In genomic region chr11:62593434-62594044, GRCh38 we compare ENCODE assay signal across 8 cellular contexts. TPM values are rescaled to one million over a fixed set of nuclear protein-coding genes. Genes with fewer than 3 reads are reported as not detected.
A peak's percentile ranks its signal among the peaks of the same experiment; 100 is the strongest.
DNase-seq lines count a peak whose midpoint lies in the region; ATAC-seq lines count a peak whose summit lies in the region.

No MANE protein-coding gene starts in this region.

- intact Hi-C loops in activated CD4-positive, alpha-beta T cell treated with anti-CD3 and anti-CD28 coated beads, Interleukin-2, amount 10 ng/mL, durations not matched to agents 24 days and 14 days (cut with micrococcal nuclease): loop anchor here (5.0 to 10.0 kb wide), 4 partner anchors 36 to 239 kb away; partner anchors contain the start of genes STX5, TAF6L and TEX54

- peaks cover 46% of the 10 kb centered on the region for H3K4me1 Mint-ChIP-seq in activated CD4-positive, alpha-beta T cell treated with anti-CD3 and anti-CD28 coated beads, Interleukin-2, amount 10 ng/mL, durations not matched to agents 24 days and 14 days

- H3K27ac Mint-ChIP-seq in activated CD4-positive, alpha-beta T cell treated with anti-CD3 and anti-CD28 coated beads, Interleukin-2, amount 10 ng/mL, durations not matched to agents 24 days and 14 days: peak overlapping the region; percentile 99

- ATAC-seq in HG03175 (IDR thresholded peaks at IDR 0.05; ENCODE audit: unreplicated experiment): no peak

- no peaks in the 10 kb centered on the region for H3K27me3 Mint-ChIP-seq in activated CD4-positive, alpha-beta T cell treated with anti-CD3 and anti-CD28 coated beads, Interleukin-2, amount 10 ng/mL, durations not matched to agents 24 days and 14 days

- no peaks in the 10 kb centered on the region for H3K9me3 Mint-ChIP-seq in activated CD4-positive, alpha-beta T cell treated with anti-CD3 and anti-CD28 coated beads, Interleukin-2, amount 10 ng/mL, durations not matched to agents 24 days and 14 days

- H3K4me3 Mint-ChIP-seq in activated CD4-positive, alpha-beta T cell treated with anti-CD3 and anti-CD28 coated beads, Interleukin-2, amount 10 ng/mL, durations not matched to agents 24 days and 14 days: peak overlapping the region; percentile 76

- peak; percentile 33 for DNase-seq in NK-92 treated with Interleukin-12 subunit alpha and Interleukin-12 subunit beta, amount 100 ng/mL, for 24 hours (lab: John Stamatoyannopoulos, UW)
- no peak for DNase-seq in NK-92 (lab: John Stamatoyannopoulos, UW; ENCODE audit: unreplicated experiment)
- DNase-seq in NCI-H345 (lab: John Stamatoyannopoulos, UW): peak; percentile 50
- peak; percentile 94 for DNase-seq in activated CD4-positive, alpha-beta T cell treated with anti-CD3 and anti-CD28 coated beads, Interleukin-2, amount 10 ng/mL, durations not matched to agents 24 days and 14 days
- peak; percentile 88 for DNase-seq in dermis blood vessel endothelial cell
- peak; percentile 81 for DNase-seq in medulla oblongata (ENCODE audit: extremely low spot score)
- DNase-seq in stimulated activated CD8-positive, alpha-beta memory T cell treated with anti-CD3 and anti-CD28 coated beads, Interleukin-4, amount 100 ng/mL, for 4 hours (ENCODE audit: low read depth in 2 of 2, low spot score in 1 of 2): peak; percentile 58 to 66

- H3K36me3 Mint-ChIP-seq in activated CD4-positive, alpha-beta T cell treated with anti-CD3 and anti-CD28 coated beads, Interleukin-2, amount 10 ng/mL, durations not matched to agents 24 days and 14 days (ENCODE audit: low read depth): peaks cover 68% of the 10 kb centered on the region

RNA-seq across cellular contexts. Expression of gene TUT1, which starts 2.2 kb away (rescaled TPM):
- total RNA-seq in activated CD4-positive, alpha-beta T cell treated with anti-CD3 and anti-CD28 coated beads, Interleukin-2, amount 10 ng/mL, durations not matched to agents 24 days and 14 days: 45.3 and 50.9 TPM in 2 replicates
- 13.8 and 15.1 TPM in 2 replicates for total RNA-seq in dermis blood vessel endothelial cell

RNA-seq across cellular contexts. Expression of gene MTA2, which starts 8.1 kb away (rescaled TPM):
- 219 and 220 TPM in 2 replicates for total RNA-seq in activated CD4-positive, alpha-beta T cell treated with anti-CD3 and anti-CD28 coated beads, Interleukin-2, amount 10 ng/mL, durations not matched to agents 24 days and 14 days
- total RNA-seq in dermis blood vessel endothelial cell: 190 and 209 TPM in 2 replicates

RNA-seq across cellular contexts. Expression of gene EML3, which starts 19.0 kb away (rescaled TPM):
- total RNA-seq in activated CD4-positive, alpha-beta T cell treated with anti-CD3 and anti-CD28 coated beads, Interleukin-2, amount 10 ng/mL, durations not matched to agents 24 days and 14 days: 161 and 166 TPM in 2 replicates
- total RNA-seq in dermis blood vessel endothelial cell: 40.2 and 42.1 TPM in 2 replicates

RNA-seq across cellular contexts. Expression of gene ROM1, which starts 19.5 kb away (rescaled TPM):
- 2.3 and 3.1 TPM in 2 replicates for total RNA-seq in activated CD4-positive, alpha-beta T cell treated with anti-CD3 and anti-CD28 coated beads, Interleukin-2, amount 10 ng/mL, durations not matched to agents 24 days and 14 days
- 5.4 and 5.6 TPM in 2 replicates for total RNA-seq in dermis blood vessel endothelial cell

RNA-seq across cellular contexts. Expression of gene EEF1G, which starts 19.8 kb away (rescaled TPM):
- 1,271 and 1,309 TPM in 2 replicates for total RNA-seq in activated CD4-positive, alpha-beta T cell treated with anti-CD3 and anti-CD28 coated beads, Interleukin-2, amount 10 ng/mL, durations not matched to agents 24 days and 14 days
- 1,345 and 1,561 TPM in 2 replicates for total RNA-seq in dermis blood vessel endothelial cell
